8 cellular contexts compared by ENCODE assay signal in genomic region chr20:38673731-38674177, GRCh38. TPM values are rescaled to one million over a fixed set of nuclear protein-coding genes. Genes with fewer than 3 reads are reported as not detected.
DNase-seq lines count a peak whose midpoint lies in the region; ATAC-seq, FAIRE-seq and TF ChIP-seq lines count a peak whose summit lies in the region.

No MANE protein-coding gene starts in this region.

- ATAC-seq in HG03095 (IDR thresholded peaks at IDR 0.05; ENCODE audit: unreplicated experiment) (peak; percentile 24), thoracic aorta (ENCODE audit: insufficient number of reproducible peaks, low FRiP score, low read depth) (no peak)

- H3K9me3 Mint-ChIP-seq in Calu3 (ENCODE audit: low read depth, unreplicated experiment) = no peaks in the 10 kb centered on the region

- TF ChIP-seq CTCF in Calu3 (IDR thresholded peaks at IDR 0.05; ENCODE audit: unreplicated experiment) (no peak), thoracic aorta (IDR thresholded peaks at IDR 0.05) (no peak)

- DNase-seq in Calu3 (no peak), thoracic aorta (ENCODE audit: low spot score) (no peak), RCC 7860 (ENCODE audit: low spot score) (no peak)
- no peak for DNase-seq in central memory CD4-positive, alpha-beta T cell
- DNase-seq in activated CD4-positive, alpha-beta T cell treated with anti-CD3 and anti-CD28 coated beads, Interleukin-2, amount 50 U/mL, for 1 hour = no peak

- peaks cover 100% of the 10 kb centered on the region for H3K27me3 Mint-ChIP-seq in Calu3 (ENCODE audit: unreplicated experiment)

- H3K27me3 ChIP-seq in layer of hippocampus (ENCODE audit: control insufficient read depth, insufficient read depth, low read length) = no peaks in the 10 kb centered on the region
- H3K27me3 ChIP-seq in thoracic aorta (replicated peaks; ENCODE audit: insufficient read depth) = no peaks in the 10 kb centered on the region

- H3K27ac ChIP-seq in angular gyrus (ENCODE audit: low read depth, low read length) = peak overlapping the region; percentile 86
- peak overlapping the region; percentile 68 for H3K27ac ChIP-seq in layer of hippocampus (ENCODE audit: low read depth, low read length)
- no peak overlapping the region for H3K27ac ChIP-seq in thoracic aorta

- H3K9me3 ChIP-seq in thoracic aorta = no peaks in the 10 kb centered on the region

- H3K36me3 ChIP-seq in thoracic aorta = no peaks in the 10 kb centered on the region

- H3K4me3 Mint-ChIP-seq in Calu3 (ENCODE audit: low read depth, unreplicated experiment) = peak overlapping the region; percentile 59

- no peak for FAIRE-seq in RCC 7860 (lab: Jason Lieb, UNC)

- peaks cover 14% of the 10 kb centered on the region for H3K36me3 Mint-ChIP-seq in Calu3 (ENCODE audit: insufficient read depth, unreplicated experiment)

- BruUV-seq in Calu3 (replicated peaks; lab: Mats Ljungman, UMichigan) = no TSS peak

- H3K4me3 ChIP-seq in thoracic aorta = peak overlapping the region; percentile 65

- CTCF ChIA-PET in Calu3 (lab: Charles Lee) = interaction anchor here (0.7 to 1.0 kb wide), 2 partner anchors 11 to 15 kb away, joined by 3 read pairs; no protein-coding TSS in a partner anchor

- no peaks in the 10 kb centered on the region for H3K4me1 Mint-ChIP-seq in Calu3 (ENCODE audit: low read depth, unreplicated experiment)

- intact Hi-C loops in Calu3 (cut with micrococcal nuclease; ENCODE audit: unreplicated experiment) = no loop called here

- peaks cover 6 to 9% of the 10 kb centered on the region in 2 donors for H3K4me1 ChIP-seq in thoracic aorta (ENCODE audit: control insufficient read depth in 1 of 2, low read depth in 2 of 2)

- H3K27ac Mint-ChIP-seq in Calu3 (ENCODE audit: unreplicated experiment) = no peak overlapping the region

RNA-seq across cellular contexts. Expression of gene SLC32A1, which starts 50.5 kb away (rescaled TPM):
- not detected in 2 replicates for total RNA-seq in Calu3 (2022)
- not detected for total RNA-seq in thoracic aorta

Comparison
In these comparisons a context has a peak if more than half of its experiments do, and no peak if none do; other contexts are left out.
1. H3K27ac ChIP-seq: peak in angular gyrus (single experiment) and layer of hippocampus (single experiment); none in thoracic aorta (0 of 2).